In genomic region chr17:28948873-28949184, GRCh38 we compare ENCODE assay signal across 8 cellular contexts. TPM values are rescaled to one million over a fixed set of nuclear protein-coding genes. Genes with fewer than 3 reads are reported as not detected.
DNase-seq lines count a peak whose midpoint lies in the region; TF ChIP-seq lines count a peak whose summit lies in the region.

No MANE protein-coding gene starts in this region.

- H3K27me3 Mint-ChIP-seq in chondrocyte (ENCODE audit: low read depth): no peaks in the 10 kb centered on the region

- H3K4me3 ChIP-seq in Jurkat, Clone E6-1 (ENCODE audit: low read length): peak overlapping the region; percentile 93
- peak overlapping the region; percentile 72 to 87 for H3K4me3 ChIP-seq in muscle layer of colon (ENCODE audit: low read depth in 1 of 2, low read length in 2 of 2)

- no peaks in the 10 kb centered on the region for H3K9me3 ChIP-seq in muscle layer of colon (ENCODE audit: low read length)

- DNase-seq in Ammon's horn (ENCODE audit: low spot score) (peak; percentile 49), chondrocyte (ENCODE audit: low spot score) (no peak), SK-N-DZ (ENCODE audit: low spot score) (no peak), NCI-H2196 (lab: John Stamatoyannopoulos, UW; ENCODE audit: unreplicated experiment) (no peak), SKM-1 (lab: John Stamatoyannopoulos, UW; ENCODE audit: unreplicated experiment) (no peak)
- no peak for DNase-seq in Jurkat, Clone E6-1 (ENCODE audit: low read depth, low spot score)
- DNase-seq in stimulated activated naive CD4-positive, alpha-beta T cell (lab: John Stamatoyannopoulos, UW): no peak

- H3K27me3 ChIP-seq in muscle layer of colon (ENCODE audit: control insufficient read depth in 1 of 2, insufficient read depth in 2 of 2, low read length in 2 of 2): no peaks in the 10 kb centered on the region

- no peaks in the 10 kb centered on the region for H3K9me3 Mint-ChIP-seq in chondrocyte (ENCODE audit: low read depth)

- H3K36me3 Mint-ChIP-seq in chondrocyte (ENCODE audit: low read depth): no peaks in the 10 kb centered on the region

- H3K4me3 Mint-ChIP-seq in chondrocyte (ENCODE audit: unreplicated experiment): peak overlapping the region; percentile 93

- H3K36me3 ChIP-seq in muscle layer of colon (ENCODE audit: insufficient read depth, low read length): no peaks in the 10 kb centered on the region

- peaks cover 48% of the 10 kb centered on the region for H3K4me1 Mint-ChIP-seq in chondrocyte (ENCODE audit: low read depth)

- H3K27ac Mint-ChIP-seq in chondrocyte (ENCODE audit: unreplicated experiment): peak overlapping the region; percentile 92

- peak overlapping the region; percentile 74 for H3K9ac ChIP-seq in muscle layer of colon (ENCODE audit: low read length)

- H3K4me1 ChIP-seq in muscle layer of colon (ENCODE audit: insufficient read depth, low read length): peaks cover 59% of the 10 kb centered on the region

- H3K27ac ChIP-seq in muscle layer of colon (ENCODE audit: low read depth, low read length): peak overlapping the region; percentile 95

- no peak for TF ChIP-seq CTCF in chondrocyte (IDR thresholded peaks at IDR 0.05)

RNA-seq across cellular contexts. Expression of gene PHF12, which starts 2.5 kb away (rescaled TPM):
- polyA plus RNA-seq in Jurkat, Clone E6-1 (2012; ENCODE audit: insufficient read depth, insufficient read length): 56.4 TPM
- total RNA-seq in chondrocyte: 30.2 to 49.2 TPM (median 33.6 TPM) in 3 replicates
- 21.4 and 23.6 TPM in 2 replicates for polyA plus RNA-seq in SK-N-DZ (2014; cell fraction: cytosol; rRNA removed)
- polyA plus RNA-seq in SK-N-DZ (2014; cell fraction: nucleus; rRNA removed): 42.2 and 65.7 TPM in 2 replicates

RNA-seq across cellular contexts. Expression of gene DHRS13, which starts 46.0 kb away (rescaled TPM):
- 13.9 TPM for polyA plus RNA-seq in Jurkat, Clone E6-1 (2012; ENCODE audit: insufficient read depth, insufficient read length)
- total RNA-seq in chondrocyte: 4.4 to 6.0 TPM (median 5.8 TPM) in 3 replicates
- 81.8 and 86.0 TPM in 2 replicates for polyA plus RNA-seq in SK-N-DZ (2014; cell fraction: cytosol; rRNA removed)
- polyA plus RNA-seq in SK-N-DZ (2014; cell fraction: nucleus; rRNA removed): 57.3 and 58.1 TPM in 2 replicates

RNA-seq across cellular contexts. Expression of gene FLOT2, which starts 51.3 kb away (rescaled TPM):
- polyA plus RNA-seq in Jurkat, Clone E6-1 (2012; ENCODE audit: insufficient read depth, insufficient read length): 92.1 TPM
- total RNA-seq in chondrocyte: 46.6 to 74.1 TPM (median 65.8 TPM) in 3 replicates
- 67.0 and 68.9 TPM in 2 replicates for polyA plus RNA-seq in SK-N-DZ (2014; cell fraction: cytosol; rRNA removed)
- polyA plus RNA-seq in SK-N-DZ (2014; cell fraction: nucleus; rRNA removed): 61.8 and 62.1 TPM in 2 replicates

RNA-seq across cellular contexts. Expression of gene SEZ6, which starts 57.0 kb away (rescaled TPM):
- not detected for polyA plus RNA-seq in Jurkat, Clone E6-1 (2012; ENCODE audit: insufficient read depth, insufficient read length)
- 0.35 to 0.46 TPM in 2 of 3 replicates, not detected in the other for total RNA-seq in chondrocyte
- polyA plus RNA-seq in SK-N-DZ (2014; cell fraction: cytosol; rRNA removed): 44.5 and 49.2 TPM in 2 replicates
- 68.2 and 82.4 TPM in 2 replicates for polyA plus RNA-seq in SK-N-DZ (2014; cell fraction: nucleus; rRNA removed)
